ENCODE assay signal across 9 cellular contexts in the genomic region with DNA sequence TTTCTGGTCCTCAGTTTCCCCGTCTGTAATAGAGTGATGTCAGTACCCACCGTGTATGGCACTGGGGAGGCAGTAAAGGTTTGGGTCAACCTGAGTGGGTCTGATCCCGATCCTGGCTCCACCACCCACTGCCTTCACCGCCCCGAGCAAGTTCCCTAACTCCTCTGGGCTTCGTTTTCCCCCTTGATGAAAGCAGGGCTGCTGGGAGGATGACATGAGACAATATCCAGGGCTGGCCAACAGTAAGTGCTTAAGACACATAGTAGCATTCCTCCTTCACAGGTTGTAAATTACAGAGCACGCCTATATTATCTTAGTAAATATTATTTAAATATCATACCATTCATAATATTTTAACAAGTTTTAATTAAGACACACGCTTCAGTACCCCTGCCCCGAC. TPM values are rescaled to one million over a fixed set of nuclear protein-coding genes. Genes with fewer than 3 reads are reported as not detected.
DNase-seq lines count a peak whose midpoint lies in the region; ATAC-seq, FAIRE-seq and TF ChIP-seq lines count a peak whose summit lies in the region.
"Had no signal": no experiment of that assay in that cellular context is flagged by ENCODE, and none has a peak within 500 bp of the region (broad histone marks: within the 10 kb centered on the region; RNA-seq: fewer than 3 reads in every experiment).

No MANE protein-coding gene starts in this region.

- no peaks in the 10 kb centered on the region for H3K9me3 Mint-ChIP-seq in HFFc6

- H3K4me3 Mint-ChIP-seq in HFFc6: peak overlapping the region; percentile 83

- 55% methylated on average over 9 of the region's 9 CpGs for WGBS in A549 (ENCODE audit: missing lambda C conversion rate)

- no peaks in the 10 kb centered on the region for H3K36me3 Mint-ChIP-seq in HFFc6 (ENCODE audit: low read depth)

- peak overlapping the region; percentile 80 for H3K9ac ChIP-seq in mucosa of stomach (ENCODE audit: low read length)

- TF ChIP-seq POLR2A in A549 (IDR thresholded peaks at IDR 0.05; ENCODE audit: low read length): no peak

- peaks cover 4% of the 10 kb centered on the region; the same call in 1 of the 2 replicates for H3K27me3 Mint-ChIP-seq in HFFc6 (ENCODE audit: insufficient read depth)

- H3K27ac ChIP-seq in A549 (peak overlapping the region; percentile 74 to 84), dorsolateral prefrontal cortex (no peak overlapping the region)

- peaks cover 26% of the 10 kb centered on the region for H3K4me1 ChIP-seq in A549
- H3K4me1 ChIP-seq in mucosa of stomach (ENCODE audit: control insufficient read depth, insufficient read depth, low read length): peaks cover 38% of the 10 kb centered on the region

- H3K9me3 ChIP-seq in A549 (no peaks in the 10 kb centered on the region; the same call in 2 of the 3 replicates), mucosa of stomach (ENCODE audit: control insufficient read depth, low read length) (no peaks in the 10 kb centered on the region)

- FAIRE-seq in A549 (lab: Jason Lieb, UNC): no peak
- FAIRE-seq: GM18507 had no signal

- H3K27ac Mint-ChIP-seq in HFFc6: peak overlapping the region; percentile 49; the same call in 1 of the 2 replicates

- TF ChIP-seq CTCF in A549 (IDR thresholded peaks at IDR 0.05): no peak
- no peak for TF ChIP-seq CTCF in HFFc6 (IDR thresholded peaks at IDR 0.05)
- no peak for TF ChIP-seq CTCF in dorsolateral prefrontal cortex (IDR thresholded peaks at IDR 0.05 in 54 of 56, conservative IDR thresholded peaks at IDR 0.05 in 2 of 56; ENCODE audit: low read depth in 1 of 56, partially characterized antibody in 56 of 56)

- POLR2A ChIA-PET in A549 (lab: Yijun Ruan, JAX): interaction anchor here (0.6 to 0.9 kb wide), 3 partner anchors 8 to 284 kb away, joined by 3 to 4 read pairs (median 3); partner anchors contain the start of genes ATP6V1D, EIF2S1 and RDH11

- CTCF ChIA-PET in A549 (lab: Yijun Ruan, JAX): interaction anchor here (1.0 to 10.6 kb wide), 6 partner anchors 9 to 292 kb away, joined by 3 to 109 read pairs (median 6); partner anchors contain the start of genes ATP6V1D and EIF2S1

- no peak for TF ChIP-seq EP300 in A549 (IDR thresholded peaks at IDR 0.05)

- ATAC-seq in A549: peak in 1 of 2 experiments; percentile 10; a peak in 2 of 6 replicates

- H3K4me3 ChIP-seq in A549: peak overlapping the region; percentile 58
- peak overlapping the region in 31 of 59 donors; percentile 29 to 63 (median 53) for H3K4me3 ChIP-seq in dorsolateral prefrontal cortex
- peak overlapping the region; percentile 42 for H3K4me3 ChIP-seq in mucosa of stomach (ENCODE audit: low read length)
- H3K4me3 ChIP-seq in H7 (ENCODE audit: insufficient read depth, low read depth, low read length): no peak overlapping the region; the same call in 1 of the 2 replicates

- no peak for TF ChIP-seq RAD21 in A549 (conservative IDR thresholded peaks at IDR 0.05 in 1 of 2, IDR thresholded peaks at IDR 0.05 in 1 of 2)

- no peaks in the 10 kb centered on the region for H3K36me3 ChIP-seq in mucosa of stomach (ENCODE audit: control insufficient read depth, insufficient read depth, low read length)
- no peaks in the 10 kb centered on the region for H3K36me3 ChIP-seq in H7 (replicated peaks; ENCODE audit: control insufficient read depth, insufficient read depth, low read length)

- peaks cover 0 to 29% (median 14%) of the 10 kb centered on the region in 45 donors for H3K27me3 ChIP-seq in dorsolateral prefrontal cortex
- H3K27me3 ChIP-seq in mucosa of stomach (ENCODE audit: control insufficient read depth, insufficient read depth, low read length): no peaks in the 10 kb centered on the region
- peaks cover 13% of the 10 kb centered on the region; the same call in 1 of the 2 replicates for H3K27me3 ChIP-seq in H7 (ENCODE audit: control insufficient read depth, insufficient read depth, low read length)

- intact Hi-C loops in dorsolateral prefrontal cortex (cut with DNase I): no loop called here

- DNase-seq in A549 (ENCODE audit: low read depth in 1 of 2, low spot score in 1 of 2) (no peak), HFFc6 (no peak), dorsolateral prefrontal cortex (no peak), H7 (no peak), NCI-H526 (lab: John Stamatoyannopoulos, UW) (no peak), OCI-M1 (lab: John Stamatoyannopoulos, UW) (no peak)
- DNase-seq in stimulated activated naive CD4-positive, alpha-beta T cell (lab: John Stamatoyannopoulos, UW): no peak

- peak overlapping the region; percentile 85 for H3K4me2 ChIP-seq in A549

- peaks cover 50% of the 10 kb centered on the region for H3K4me1 Mint-ChIP-seq in HFFc6 (ENCODE audit: low read depth)

TF ChIP-seq in A549, 52 proteins besides CTCF, POLR2A, EP300 and RAD21 (continues in another document):
- no peak for TF ChIP-seq JUN (IDR thresholded peaks at IDR 0.05)
- TF ChIP-seq, protein P1, sequence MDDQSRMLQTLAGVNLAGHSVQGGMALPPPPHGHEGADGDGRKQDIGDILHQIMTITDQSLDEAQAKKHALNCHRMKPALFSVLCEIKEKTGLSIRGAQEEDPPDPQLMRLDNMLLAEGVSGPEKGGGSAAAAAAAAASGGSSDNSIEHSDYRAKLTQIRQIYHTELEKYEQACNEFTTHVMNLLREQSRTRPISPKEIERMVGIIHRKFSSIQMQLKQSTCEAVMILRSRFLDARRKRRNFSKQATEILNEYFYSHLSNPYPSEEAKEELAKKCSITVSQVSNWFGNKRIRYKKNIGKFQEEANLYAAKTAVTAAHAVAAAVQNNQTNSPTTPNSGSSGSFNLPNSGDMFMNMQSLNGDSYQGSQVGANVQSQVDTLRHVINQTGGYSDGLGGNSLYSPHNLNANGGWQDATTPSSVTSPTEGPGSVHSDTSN (IDR thresholded peaks at IDR 0.05): no peak
- TF ChIP-seq NR3C1 (IDR thresholded peaks at IDR 0.05): no peak
- TF ChIP-seq RCOR1 (IDR thresholded peaks at IDR 0.05; ENCODE audit: low read depth, low read length): no peak
- no peak for TF ChIP-seq BCL3 (IDR thresholded peaks at IDR 0.05)
- no peak for TF ChIP-seq CBX2 (IDR thresholded peaks at IDR 0.05; ENCODE audit: borderline replicate concordance, low read depth)
- TF ChIP-seq FOSL2 (IDR thresholded peaks at IDR 0.05): no peak
- no peak for TF ChIP-seq FOSL2 (CRISPR knock-in tag; IDR thresholded peaks at IDR 0.05)
- no peak for TF ChIP-seq MYC (IDR thresholded peaks at IDR 0.05; ENCODE audit: borderline replicate concordance, low read length)
- no peak for TF ChIP-seq RARB (CRISPR knock-in tag; IDR thresholded peaks at IDR 0.05)
- no peak for TF ChIP-seq EHF (CRISPR knock-in tag; IDR thresholded peaks at IDR 0.05)
- TF ChIP-seq MAZ (IDR thresholded peaks at IDR 0.05; ENCODE audit: borderline replicate concordance, low read depth, low read length): no peak
- no peak for TF ChIP-seq SMC3 (IDR thresholded peaks at IDR 0.05)
- TF ChIP-seq PHF8 (IDR thresholded peaks at IDR 0.05; ENCODE audit: borderline replicate concordance, low read depth): no peak
- TF ChIP-seq EHMT2 (IDR thresholded peaks at IDR 0.05; ENCODE audit: low read depth): no peak
- TF ChIP-seq HEYL (CRISPR knock-in tag; IDR thresholded peaks at IDR 0.05): no peak

RNA-seq across cellular contexts. Expression of gene PLEK2, which starts 0.6 kb away (rescaled TPM):
- polyA plus RNA-seq in A549 (2011; rRNA removed) (14.7 and 15.1 TPM in 2 replicates), A549 (2017; fragmentation: RNase III; extraction: RNeasy Plus Mini Kit Qiagen cat#74134 plus additional on column Dnase treatment) (13.0 to 16.1 TPM (median 14.6 TPM) in 3 replicates)
- 10.5 and 12.6 TPM in 2 replicates for polyA plus RNA-seq in A549 (2012; cell fraction: cytosol; rRNA removed)
- polyA plus RNA-seq in A549 (2012; cell fraction: nucleus; rRNA removed): 6.6 and 7.9 TPM in 2 replicates
- 7.6 and 7.8 TPM in 2 replicates for polyA minus RNA-seq in A549 (2011; rRNA and poly(A)+ RNA removed)
- 10 to 100 TPM in 5 of 6 experiments, 1 to 10 TPM in 1; 8.7 to 23.8 (median 19.5) TPM for total RNA-seq in HFFc6 (2021; fragmentation: NEBNext Ultra II Directional; extraction: Animal tissue kit (Norgen Biotek cat#: 25700))
- 1 to 10 TPM in 5 of 120 experiments, under 1 TPM in 6, not detected in 109; 0.42 to 1.9 (median 0.81) TPM for total RNA-seq in dorsolateral prefrontal cortex
- not detected in 2 replicates for total RNA-seq in H7 (2014; rRNA removed; shearing (Covaris generic))

RNA-seq across cellular contexts. Expression of gene EIF2S1, which starts 51.2 kb away (rescaled TPM):
- polyA plus RNA-seq in A549 (2011; rRNA removed) (192 and 393 TPM in 2 replicates), A549 (2017; fragmentation: RNase III; extraction: RNeasy Plus Mini Kit Qiagen cat#74134 plus additional on column Dnase treatment) (385 to 465 TPM (median 404 TPM) in 3 replicates)
- polyA plus RNA-seq in A549 (2012; cell fraction: cytosol; rRNA removed): 66.6 and 93.4 TPM in 2 replicates
- 25.6 and 30.5 TPM in 2 replicates for polyA plus RNA-seq in A549 (2012; cell fraction: nucleus; rRNA removed)
- 78.7 and 113 TPM in 2 replicates for polyA minus RNA-seq in A549 (2011; rRNA and poly(A)+ RNA removed)
- total RNA-seq in HFFc6 (2021; fragmentation: NEBNext Ultra II Directional; extraction: Animal tissue kit (Norgen Biotek cat#: 25700)): 100 to 1,000 TPM; 163 to 218 (median 178) TPM
- total RNA-seq in dorsolateral prefrontal cortex: 10 to 100 TPM; 31.2 to 84.1 (median 59.5) TPM
- total RNA-seq in H7 (2014; rRNA removed; shearing (Covaris generic)): 155 and 162 TPM in 2 replicates

RNA-seq across cellular contexts. Expression of gene ATP6V1D, which starts 51.8 kb away (rescaled TPM):
- polyA plus RNA-seq in A549 (2011; rRNA removed) (70.4 and 81.7 TPM in 2 replicates), A549 (2017; fragmentation: RNase III; extraction: RNeasy Plus Mini Kit Qiagen cat#74134 plus additional on column Dnase treatment) (95.0 to 104 TPM (median 101 TPM) in 3 replicates)
- 19.5 and 20.5 TPM in 2 replicates for polyA plus RNA-seq in A549 (2012; cell fraction: cytosol; rRNA removed)
- 7.8 and 15.6 TPM in 2 replicates for polyA plus RNA-seq in A549 (2012; cell fraction: nucleus; rRNA removed)
- 23.3 and 30.2 TPM in 2 replicates for polyA minus RNA-seq in A549 (2011; rRNA and poly(A)+ RNA removed)
- total RNA-seq in HFFc6 (2021; fragmentation: NEBNext Ultra II Directional; extraction: Animal tissue kit (Norgen Biotek cat#: 25700)): 100 to 1,000 TPM; 135 to 167 (median 150) TPM
- 100 to 1,000 TPM in 111 of 120 experiments, 10 to 100 TPM in 9; 54.1 to 244 (median 150) TPM for total RNA-seq in dorsolateral prefrontal cortex
- 90.0 and 107 TPM in 2 replicates for total RNA-seq in H7 (2014; rRNA removed; shearing (Covaris generic))

Comparison
In these comparisons a context has a peak if more than half of its experiments do, and no peak if none do; other contexts are left out.
1. H3K27ac ChIP-seq: peak in A549 (2 of 2); none in dorsolateral prefrontal cortex (0 of 59).